In genomic region chr4:99917575-99917974, GRCh38 we compare ENCODE assay signal across 2 cellular contexts.
A peak's percentile ranks its signal among the peaks of the same experiment; 100 is the strongest.
TF ChIP-seq lines count a peak whose summit lies in the region.

No MANE protein-coding gene starts in this region.

TF ChIP-seq in HEK293, 187 proteins besides CTCF, POLR2A, EP300 and RAD21:
- TF ChIP-seq ZBTB1 (tag by site-specific recombination; IDR thresholded peaks at IDR 0.05) = no peak
- TF ChIP-seq ZNF629 (tag by site-specific recombination; IDR thresholded peaks at IDR 0.05) = no peak
- no peak for TF ChIP-seq ZFP3 (tag by site-specific recombination; IDR thresholded peaks at IDR 0.05; ENCODE audit: low read depth)
- no peak for TF ChIP-seq ZNF658 (tag by site-specific recombination; IDR thresholded peaks at IDR 0.05)
- TF ChIP-seq SETDB1 (IDR thresholded peaks at IDR 0.05; ENCODE audit: insufficient read length, low read length) = peak; percentile 70
- no peak for TF ChIP-seq ZNF548 (tag by site-specific recombination; IDR thresholded peaks at IDR 0.05)

TF ChIP-seq in GM12878, 131 proteins besides CTCF, POLR2A, EP300 and RAD21:
- TF ChIP-seq YBX1 (IDR thresholded peaks at IDR 0.05) (no peak), CBX5 (IDR thresholded peaks at IDR 0.05; ENCODE audit: low read depth) (peak; percentile 65; the same call in 1 of the 2 replicates), RBBP5 (conservative IDR thresholded peaks at IDR 0.05) (no peak)
